10 cellular contexts compared by ENCODE assay signal in the genomic region with DNA sequence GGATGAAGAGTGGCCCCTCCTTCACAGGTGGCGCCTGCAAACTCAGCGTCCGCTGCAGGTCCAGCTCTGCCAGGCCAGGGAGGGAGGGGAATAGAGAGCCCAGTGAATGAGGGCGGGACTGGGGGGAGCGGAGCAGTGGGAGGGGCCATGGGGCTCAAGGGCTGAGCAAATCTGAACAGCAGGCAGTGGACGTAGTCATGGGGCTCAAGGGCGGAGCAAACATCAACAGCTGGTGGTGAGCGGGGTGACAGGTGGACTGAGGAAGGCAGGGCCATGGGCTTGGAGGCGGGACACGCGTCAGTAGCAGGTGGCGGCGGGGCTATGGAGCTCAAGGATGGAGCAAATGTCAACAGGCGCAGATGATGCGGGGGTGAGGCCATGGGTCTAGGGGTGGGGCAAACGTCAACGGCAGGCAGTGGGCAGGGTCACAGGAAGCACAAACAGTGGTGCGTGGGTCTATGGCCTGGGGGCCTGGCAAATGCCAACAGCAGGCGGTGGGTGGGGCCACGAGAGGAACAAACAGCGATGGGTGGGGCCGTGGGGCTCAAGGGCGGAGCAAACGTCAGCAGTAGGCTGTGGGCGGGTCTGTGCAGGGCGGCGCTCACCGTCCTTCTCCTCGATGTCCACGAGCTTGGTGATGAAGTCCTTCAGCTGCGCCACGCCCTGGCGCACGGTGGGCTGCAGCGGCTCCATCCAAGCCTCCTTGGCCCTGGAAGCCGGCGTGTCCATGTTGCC. TPM values are rescaled to one million over a fixed set of nuclear protein-coding genes. Genes with fewer than 3 reads are reported as not detected.
A peak's percentile ranks its signal among the peaks of the same experiment; 100 is the strongest.
DNase-seq lines count a peak whose midpoint lies in the region; ATAC-seq, FAIRE-seq and TF ChIP-seq lines count a peak whose summit lies in the region.
"Not testable (repeated sequence)": the region's sequence is repeated elsewhere in the genome, so short reads cannot be mapped to it uniquely, and the experiment has no call there.
"Had no signal": no experiment of that assay in that cellular context is flagged by ENCODE, and none has a peak within 500 bp of the region (broad histone marks: within the 10 kb centered on the region; RNA-seq: fewer than 3 reads in every experiment).

No MANE protein-coding gene starts in this region.

- H3K9ac ChIP-seq in PC-3 (ENCODE audit: low read length); K562 (ENCODE audit: insufficient read depth in 1 of 2, low read depth in 2 of 2, low read length in 2 of 2): not testable (repeated sequence)

- not testable (repeated sequence) for H3K4me1 Mint-ChIP-seq in memory B cell

- not testable (repeated sequence) for TF ChIP-seq EP300 in K562 (IDR thresholded peaks at IDR 0.05; ENCODE audit: low read length)

- not testable (repeated sequence) for H3K4me3 ChIP-seq in PC-3 (ENCODE audit: low read length); K562

- H3K79me2 ChIP-seq in PC-3 (ENCODE audit: low read length); K562 (ENCODE audit: control insufficient read depth, insufficient read depth, low read length): not testable (repeated sequence)

- not testable (repeated sequence) for FAIRE-seq in K562 (lab: Jason Lieb, UNC)

- intact Hi-C loops in PC-3 (cut with micrococcal nuclease); K562 (cut with micrococcal nuclease): not testable (repeated sequence)

- H3F3A ChIP-seq in PC-3 (ENCODE audit: low read length, unreplicated experiment), result not testable (repeated sequence)

- not testable (repeated sequence) for DNase-seq in PC-3; K562 (ENCODE audit: extremely low read depth in 1 of 4, low spot score in 3 of 4); memory B cell (ENCODE audit: low spot score in 2 of 2)

- BruUV-seq in PC-3 (replicated peaks; lab: Mats Ljungman, UMichigan); K562 (replicated peaks; lab: Mats Ljungman, UMichigan): not testable (repeated sequence)

- H4K20me1 ChIP-seq in PC-3 (ENCODE audit: low read length); K562 (replicated peaks; ENCODE audit: control insufficient read depth, insufficient read depth, low read length): not testable (repeated sequence)

- peak; percentile 67 for ATAC-seq in GM18873 (IDR thresholded peaks at IDR 0.05; ENCODE audit: low FRiP score, unreplicated experiment)
- ATAC-seq in GM21423 (IDR thresholded peaks at IDR 0.05; ENCODE audit: unreplicated experiment), result peak; percentile 74
- ATAC-seq in HG02759 (IDR thresholded peaks at IDR 0.05; ENCODE audit: unreplicated experiment), result peak; percentile 74
- peak; percentile 72 for ATAC-seq in HG03135 (IDR thresholded peaks at IDR 0.05; ENCODE audit: unreplicated experiment)
- ATAC-seq in PC-3, result peak; percentile 89
- peak; percentile 98 for ATAC-seq in K562
- peak; percentile 82 for ATAC-seq in memory B cell (ENCODE audit: low read depth)

- H3K4me3 Mint-ChIP-seq in memory B cell, result not testable (repeated sequence)

- CTCF ChIA-PET in PC-3 (lab: Charles Lee); K562 (lab: Yijun Ruan, JAX; ENCODE audit: low intra/inter-chr PET ratio): not testable (repeated sequence)

- H3K4me2 ChIP-seq in PC-3 (ENCODE audit: low read length); K562 (ENCODE audit: insufficient read depth, low read length): not testable (repeated sequence)

- not testable (repeated sequence) for H3K27ac Mint-ChIP-seq in memory B cell

- not testable (repeated sequence) for H3K27me3 Mint-ChIP-seq in memory B cell

- H3K4me1 ChIP-seq in PC-3 (ENCODE audit: insufficient read depth, low read length); K562 (replicated peaks in 1 of 2; ENCODE audit: control insufficient read depth in 2 of 2, insufficient read depth in 2 of 2, low read length in 2 of 2): not testable (repeated sequence)

- not testable (repeated sequence) for H3K27ac ChIP-seq in PC-3 (ENCODE audit: low read length); K562 (ENCODE audit: extremely low read depth, low read depth, low read length)

- TF ChIP-seq POLR2A in K562 (conservative IDR thresholded peaks at IDR 0.05), result not testable (repeated sequence)

- not testable (repeated sequence) for TF ChIP-seq RAD21 in K562 (CRISPR knock-in tag; conservative IDR thresholded peaks at IDR 0.05 in 1 of 2, IDR thresholded peaks at IDR 0.05 in 1 of 2)

- WGBS in K562 (ENCODE audit: insufficient coverage, low coverage, missing lambda C conversion rate), result no CpG with 5 or more reads among the region's 37 CpGs

- not testable (repeated sequence) for H3K9me1 ChIP-seq in K562 (ENCODE audit: control insufficient read depth, insufficient read depth, low read length)

- not testable (repeated sequence) for H2AFZ ChIP-seq in PC-3 (ENCODE audit: low read length); K562 (ENCODE audit: low read depth, low read length)

- TF ChIP-seq CTCF in PC-3 (conservative IDR thresholded peaks at IDR 0.05; ENCODE audit: low read depth, low read length); K562 (IDR thresholded peaks at IDR 0.05 in 2 of 3, conservative IDR thresholded peaks at IDR 0.05 in 1 of 3; ENCODE audit: insufficient read depth in 2 of 3, low read depth in 1 of 3, low read length in 3 of 3): not testable (repeated sequence)

- not testable (repeated sequence) for H3K36me3 Mint-ChIP-seq in memory B cell

- not testable (repeated sequence) for H3K9me3 ChIP-seq in PC-3 (ENCODE audit: low read length); K562 (replicated peaks; ENCODE audit: control insufficient read depth, insufficient read depth, low read depth, low read length)

- not testable (repeated sequence) for H3K27me3 ChIP-seq in PC-3 (ENCODE audit: low read length); K562 (ENCODE audit: control insufficient read depth in 2 of 2, insufficient read depth in 2 of 2, low read length in 2 of 2)

- not testable (repeated sequence) for H3K36me3 ChIP-seq in PC-3 (ENCODE audit: low read depth, low read length); K562 (ENCODE audit: control insufficient read depth, insufficient read depth, low read length)

- not testable (repeated sequence) for H3K9me3 Mint-ChIP-seq in memory B cell

- POLR2A ChIA-PET in PC-3 (lab: Charles Lee; ENCODE audit: unreplicated experiment); K562 (lab: Yijun Ruan, JAX): not testable (repeated sequence)

- in situ Hi-C loops in K562 (cut with MboI), result not testable (repeated sequence)

- H3K9me2 ChIP-seq in PC-3 (replicated peaks; ENCODE audit: low read length), result not testable (repeated sequence)

RNA-seq across cellular contexts. Expression of a gene that starts 17.0 kb away (rescaled TPM):
- 3.6 and 4.1 TPM in 2 replicates for total RNA-seq in PC-3 (2014; rRNA removed)
- 149 and 150 TPM in 2 replicates for total RNA-seq in K562 (2011; cell fraction: chromatin; rRNA removed; ENCODE audit: low replicate concordance)
- total RNA-seq in K562 (2011; cell fraction: nucleolus; rRNA removed), result 76.4 and 83.8 TPM in 2 replicates
- 92.4 and 120 TPM in 2 replicates for total RNA-seq in K562 (2011; cell fraction: nucleoplasm; rRNA removed)
- total RNA-seq in K562 (2014; rRNA removed), result 1.4 and 3.3 TPM in 2 replicates
- total RNA-seq in K562 (2014; rRNA removed; fragmentation: Illumina TruSeq; extraction: Trizol), result 5.2 and 5.8 TPM in 2 replicates
- total RNA-seq in K562 (2015; rRNA removed; fragmentation: Illumina TruSeq; extraction: Trizol), result 5.5 and 6.3 TPM in 2 replicates
- total RNA-seq in K562 (2021), result 11.6 and 13.6 TPM in 2 replicates
- polyA plus RNA-seq in K562 (2011; rRNA removed), result 6.3 and 6.8 TPM in 2 replicates
- polyA plus RNA-seq in K562 (2011; cell fraction: cytosol; rRNA removed), result 1.1 and 1.9 TPM in 2 replicates
- 15.4 and 25.3 TPM in 2 replicates for polyA plus RNA-seq in K562 (2011; cell fraction: nucleus; rRNA removed)
- 2.4 and 2.6 TPM in 2 replicates for polyA plus RNA-seq in K562 (2012)
- polyA plus RNA-seq in K562 (2014; fragmentation: Illumina TruSeq; extraction: Trizol), result 1.9 and 2.3 TPM in 2 replicates
- 1 to 10 TPM in 1 of 2 experiments, under 1 TPM in 1; 0.80 to 1.5 TPM for polyA plus RNA-seq in K562 (2014; fragmentation: Nextera tagmentation; extraction: Ambion mirVana)
- polyA plus RNA-seq in K562 (2014; rRNA removed), result 6.1 and 6.7 TPM in 2 replicates
- 7.2 and 9.3 TPM in 2 replicates for polyA minus RNA-seq in K562 (2011; rRNA and poly(A)+ RNA removed)
- 1.7 and 3.8 TPM in 2 replicates for polyA minus RNA-seq in K562 (2011; cell fraction: cytosol; rRNA and poly(A)+ RNA removed)
- 6.3 and 7.7 TPM in 2 replicates for polyA minus RNA-seq in K562 (2011; cell fraction: nucleus; rRNA and poly(A)+ RNA removed)

RNA-seq across cellular contexts. Expression of a gene that starts 38.3 kb away (rescaled TPM):
- total RNA-seq in PC-3 (2014; rRNA removed) (not detected in 2 replicates), K562 (2014; rRNA removed) (not detected in 2 replicates), K562 (2014; rRNA removed; fragmentation: Illumina TruSeq; extraction: Trizol) (not detected in 2 replicates), K562 (2015; rRNA removed; fragmentation: Illumina TruSeq; extraction: Trizol) (not detected in 2 replicates), K562 (2021) (not detected in 2 replicates)
- not detected in 2 replicates for total RNA-seq in K562 (2011; cell fraction: chromatin; rRNA removed; ENCODE audit: low replicate concordance)
- total RNA-seq in K562 (2011; cell fraction: nucleolus; rRNA removed), result not detected in 2 replicates
- not detected in 2 replicates for total RNA-seq in K562 (2011; cell fraction: nucleoplasm; rRNA removed)
- polyA plus RNA-seq in K562 (2011; rRNA removed) (not detected in 2 replicates), K562 (2014; fragmentation: Illumina TruSeq; extraction: Trizol) (not detected in 2 replicates), K562 (2014; fragmentation: Nextera tagmentation; extraction: Ambion mirVana) (not detected), K562 (2014; rRNA removed) (not detected in 2 replicates)
- polyA plus RNA-seq in K562 (2011; cell fraction: cytosol; rRNA removed), result not detected in 2 replicates
- polyA plus RNA-seq in K562 (2011; cell fraction: nucleus; rRNA removed), result not detected in 2 replicates
- polyA plus RNA-seq in K562 (2012), result 0.44 and 0.83 TPM in 2 replicates
- not detected in 2 replicates for polyA minus RNA-seq in K562 (2011; rRNA and poly(A)+ RNA removed)
- not detected in 2 replicates for polyA minus RNA-seq in K562 (2011; cell fraction: cytosol; rRNA and poly(A)+ RNA removed)
- not detected in 2 replicates for polyA minus RNA-seq in K562 (2011; cell fraction: nucleus; rRNA and poly(A)+ RNA removed)
- total RNA-seq: cardiac septum, progenitor cell of endocrine pancreas had no signal
- polyA plus RNA-seq: BJ had no signal

RNA-seq across cellular contexts. Expression of a gene that starts 45.9 kb away (rescaled TPM):
- total RNA-seq in PC-3 (2014; rRNA removed) (20.2 and 22.7 TPM in 2 replicates), K562 (2014; rRNA removed) (14.0 and 23.2 TPM in 2 replicates), K562 (2014; rRNA removed; fragmentation: Illumina TruSeq; extraction: Trizol) (9.9 and 13.1 TPM in 2 replicates), K562 (2015; rRNA removed; fragmentation: Illumina TruSeq; extraction: Trizol) (21.7 and 23.5 TPM in 2 replicates), K562 (2021) (18.8 and 19.3 TPM in 2 replicates)
- total RNA-seq in K562 (2011; cell fraction: chromatin; rRNA removed; ENCODE audit: low replicate concordance), result 81.0 and 155 TPM in 2 replicates
- 96.3 and 106 TPM in 2 replicates for total RNA-seq in K562 (2011; cell fraction: nucleolus; rRNA removed)
- 109 and 126 TPM in 2 replicates for total RNA-seq in K562 (2011; cell fraction: nucleoplasm; rRNA removed)
- polyA plus RNA-seq in K562 (2011; rRNA removed) (20.9 and 23.9 TPM in 2 replicates), K562 (2014; fragmentation: Illumina TruSeq; extraction: Trizol) (15.6 and 20.9 TPM in 2 replicates), K562 (2014; fragmentation: Nextera tagmentation; extraction: Ambion mirVana) (1 to 10 TPM; 3.9 to 7.5 TPM), K562 (2014; rRNA removed) (27.8 and 36.3 TPM in 2 replicates)
- 9.3 and 14.3 TPM in 2 replicates for polyA plus RNA-seq in K562 (2011; cell fraction: cytosol; rRNA removed)
- 77.1 and 146 TPM in 2 replicates for polyA plus RNA-seq in K562 (2011; cell fraction: nucleus; rRNA removed)
- 15.2 and 55.9 TPM in 2 replicates for polyA plus RNA-seq in K562 (2012)
- polyA minus RNA-seq in K562 (2011; rRNA and poly(A)+ RNA removed), result 3.0 TPM in 1 of 2 replicates, not detected in the other
- polyA minus RNA-seq in K562 (2011; cell fraction: cytosol; rRNA and poly(A)+ RNA removed), result 9.5 and 15.5 TPM in 2 replicates
- polyA minus RNA-seq in K562 (2011; cell fraction: nucleus; rRNA and poly(A)+ RNA removed), result 8.4 and 15.1 TPM in 2 replicates
